Comparison of ENCODE assay signal across 19 cellular contexts in genomic region chr12:2479866-2480510, GRCh38.
"Had no signal": no experiment of that assay in that cellular context is flagged by ENCODE, and none has a peak within 500 bp of the region (broad histone marks: within the 10 kb centered on the region; RNA-seq: fewer than 3 reads in every experiment).

No MANE protein-coding gene starts in this region.

- DNase-seq: effector memory CD4-positive, alpha-beta T cell; esophagus squamous epithelium; foreskin fibroblast; kidney; left cardiac atrium; left ventricle myocardium superior; mucosa of descending colon; naive thymus-derived CD8-positive, alpha-beta T cell; posterior cingulate gyrus; small intestine; stimulated activated CD4-positive, alpha-beta T cell treated with anti-CD3 and anti-CD28 coated beads, Interleukin-2, amount 100 ng/mL, for 48 hours; stimulated activated naive CD8-positive, alpha-beta T cell treated with anti-CD3 and anti-CD28 coated beads, Interleukin-15, Interleukin-2, amounts not matched to agents 100 U/mL and 50 U/mL, for 24 hours; tibial artery; upper lobe of left lung had no signal

- H3K9me3 ChIP-seq: esophagus squamous epithelium, gastroesophageal sphincter, mucosa of descending colon, right atrium auricular region, tibial artery, upper lobe of left lung, vagina had no signal

- FAIRE-seq: endometrium, kidney, small intestine had no signal

- H3K27me3 ChIP-seq: gastroesophageal sphincter, hepatocyte, right atrium auricular region, tibial artery, upper lobe of left lung, vagina had no signal

- H3K4me2 ChIP-seq: hepatocyte had no signal

- H3K4me3 ChIP-seq: esophagus squamous epithelium, gastroesophageal sphincter, hepatocyte, mucosa of descending colon, right atrium auricular region, tibial artery, upper lobe of left lung, vagina had no signal

- ATAC-seq: gastroesophageal sphincter; left cardiac atrium; left ventricle myocardium superior; mucosa of descending colon; naive thymus-derived CD8-positive, alpha-beta T cell; stimulated activated naive CD8-positive, alpha-beta T cell treated with anti-CD3 and anti-CD28 coated beads, Interleukin-15, Interleukin-2, amounts not matched to agents 100 U/mL and 50 U/mL, for 24 hours had no signal

- H2AFZ ChIP-seq: hepatocyte had no signal

- H3K4me1 ChIP-seq: gastroesophageal sphincter, tibial artery, upper lobe of left lung, vagina had no signal

- H3K79me2 ChIP-seq: hepatocyte had no signal

- H3K27ac ChIP-seq: esophagus squamous epithelium, gastroesophageal sphincter, hepatocyte, right atrium auricular region, tibial artery, upper lobe of left lung, vagina had no signal

- H3K36me3 ChIP-seq: esophagus squamous epithelium, upper lobe of left lung, vagina had no signal
